ENCODE assay signal across 13 cellular contexts in genomic region chr5:74555991-74556390, GRCh38.
"Had no signal": no experiment of that assay in that cellular context is flagged by ENCODE, and none has a peak within 500 bp of the region (broad histone marks: within the 10 kb centered on the region; RNA-seq: fewer than 3 reads in every experiment).

No MANE protein-coding gene starts in this region.

- H3K4me3 Mint-ChIP-seq: activated naive CD4-positive, alpha-beta T cell treated with anti-CD3 and anti-CD28 coated beads for 36 hours; stimulated activated effector memory CD8-positive, alpha-beta T cell treated with anti-CD3 and anti-CD28 coated beads, Interleukin-12 subunit alpha, Interleukin-12 subunit beta, amount 100 ng/mL, for 72 hours; T-helper 1 cell treated with Interleukin-12 subunit alpha and Interleukin-12 subunit beta and Interleukin-4 antibody, amounts not matched to agents 30 μg/mL and 1 μg/mL, for 36 hours had no signal

- H3K27ac ChIP-seq: coronary artery, epithelial cell of prostate, hepatocyte, right lobe of liver, tibial artery had no signal

- H3K4me3 ChIP-seq: coronary artery, hepatocyte, right lobe of liver, tibial artery had no signal

- H3K36me3 ChIP-seq: right lobe of liver, tibial artery had no signal

- H3K27me3 ChIP-seq: hepatocyte, right lobe of liver, tibial artery had no signal

- H3K9me3 Mint-ChIP-seq: stimulated activated effector memory CD8-positive, alpha-beta T cell treated with anti-CD3 and anti-CD28 coated beads, Interleukin-12 subunit alpha, Interleukin-12 subunit beta, amount 100 ng/mL, for 72 hours had no signal

- H3K4me1 Mint-ChIP-seq: stimulated activated effector memory CD8-positive, alpha-beta T cell treated with anti-CD3 and anti-CD28 coated beads, Interleukin-12 subunit alpha, Interleukin-12 subunit beta, amount 100 ng/mL, for 72 hours had no signal

- H3K4me1 ChIP-seq: right lobe of liver, tibial artery had no signal

- H2AFZ ChIP-seq: hepatocyte had no signal

- H3K27ac Mint-ChIP-seq: activated naive CD4-positive, alpha-beta T cell treated with anti-CD3 and anti-CD28 coated beads for 36 hours; stimulated activated effector memory CD8-positive, alpha-beta T cell treated with anti-CD3 and anti-CD28 coated beads, Interleukin-12 subunit alpha, Interleukin-12 subunit beta, amount 100 ng/mL, for 72 hours; T-helper 1 cell treated with Interleukin-12 subunit alpha and Interleukin-12 subunit beta and Interleukin-4 antibody, amounts not matched to agents 30 μg/mL and 1 μg/mL, for 36 hours had no signal

- DNase-seq: activated CD4-positive, alpha-beta T cell treated with anti-CD3 and anti-CD28 coated beads for 48 hours; activated CD8-positive, alpha-beta memory T cell treated with anti-CD3 and anti-CD28 coated beads for 24 hours; activated naive CD4-positive, alpha-beta T cell treated with anti-CD3 and anti-CD28 coated beads for 36 hours; caudate nucleus; effector memory CD4-positive, alpha-beta T cell; midbrain; right lobe of liver; tibial artery had no signal

- H3K9me3 ChIP-seq: right lobe of liver, tibial artery had no signal

- ATAC-seq: right lobe of liver; stimulated activated effector memory CD8-positive, alpha-beta T cell treated with anti-CD3 and anti-CD28 coated beads, Interleukin-12 subunit alpha, Interleukin-12 subunit beta, amount 100 ng/mL, for 72 hours had no signal

- H3K36me3 Mint-ChIP-seq: stimulated activated effector memory CD8-positive, alpha-beta T cell treated with anti-CD3 and anti-CD28 coated beads, Interleukin-12 subunit alpha, Interleukin-12 subunit beta, amount 100 ng/mL, for 72 hours had no signal
